Comparison of ENCODE assay signal across 8 cellular contexts in genomic region chr6:41027799-41028617, GRCh38. TPM values are rescaled to one million over a fixed set of nuclear protein-coding genes. Genes with fewer than 3 reads are reported as not detected.
DNase-seq lines count a peak whose midpoint lies in the region; ATAC-seq and TF ChIP-seq lines count a peak whose summit lies in the region.

No MANE protein-coding gene starts in this region.

- ATAC-seq in GM21447 (IDR thresholded peaks at IDR 0.05; ENCODE audit: unreplicated experiment) = peak; percentile 78
- peak; percentile 90 for ATAC-seq in activated naive CD4-positive, alpha-beta T cell treated with anti-CD3 and anti-CD28 coated beads, Interleukin-2, amount 50 U/mL, for 72 hours

- peak overlapping the region; percentile 100 for H2AFZ ChIP-seq in parathyroid adenoma

- TF ChIP-seq CTCF in cardiac muscle cell (IDR thresholded peaks at IDR 0.05; ENCODE audit: low read depth, low read length) (peak; percentile 98), parathyroid adenoma (IDR thresholded peaks at IDR 0.05) (peak; percentile 100), thyroid gland (IDR thresholded peaks at IDR 0.05) (peak; percentile 92 to 99 (median 98))

- H3K4me1 ChIP-seq in cardiac muscle cell (ENCODE audit: low read depth) (peaks cover 14% of the 10 kb centered on the region), parathyroid adenoma (peaks cover 10% of the 10 kb centered on the region), thyroid gland (peaks cover 5 to 15% of the 10 kb centered on the region in 2 donors)

- intact Hi-C loops in thyroid gland (cut with DNase I) = loop anchor here (2.0 kb wide), 1 partner anchor 133 kb away; no protein-coding TSS in a partner anchor

- H3K9me3 ChIP-seq in cardiac muscle cell (ENCODE audit: low read depth) (no peaks in the 10 kb centered on the region), parathyroid adenoma (ENCODE audit: control insufficient read depth, low read length) (no peaks in the 10 kb centered on the region), thyroid gland (no peaks in the 10 kb centered on the region)

- H3K27ac Mint-ChIP-seq in activated naive CD4-positive, alpha-beta T cell treated with anti-CD3 and anti-CD28 coated beads, Interleukin-2, amount 50 U/mL, for 72 hours = peak overlapping the region; percentile 77 to 96

- H3K36me3 ChIP-seq in cardiac muscle cell = no peaks in the 10 kb centered on the region
- H3K36me3 ChIP-seq in parathyroid adenoma (ENCODE audit: control insufficient read depth, insufficient read depth, low read length) = no peaks in the 10 kb centered on the region
- no peaks in the 10 kb centered on the region for H3K36me3 ChIP-seq in thyroid gland

- H3K27me3 ChIP-seq in cardiac muscle cell (no peaks in the 10 kb centered on the region), parathyroid adenoma (ENCODE audit: control insufficient read depth, insufficient read depth, low read length) (no peaks in the 10 kb centered on the region), thyroid gland (no peaks in the 10 kb centered on the region)

- 2 to 3% methylated on average over 13 to 33 of the region's 49 CpGs for WGBS in thyroid gland, 2 donors

- H3K9me3 Mint-ChIP-seq in activated naive CD4-positive, alpha-beta T cell treated with anti-CD3 and anti-CD28 coated beads, Interleukin-2, amount 50 U/mL, for 72 hours = no peaks in the 10 kb centered on the region

- H3K4me2 ChIP-seq in parathyroid adenoma (ENCODE audit: low read length) = peak overlapping the region; percentile 74

- H3K36me3 Mint-ChIP-seq in activated naive CD4-positive, alpha-beta T cell treated with anti-CD3 and anti-CD28 coated beads, Interleukin-2, amount 50 U/mL, for 72 hours = no peaks in the 10 kb centered on the region

- peak in 1 of 2 donors; percentile 23 for TF ChIP-seq POLR2A in thyroid gland (IDR thresholded peaks at IDR 0.05)

- H3K27ac ChIP-seq in cardiac muscle cell = peak overlapping the region; percentile 26
- H3K27ac ChIP-seq in parathyroid adenoma = peak overlapping the region; percentile 69
- peak overlapping the region in 1 of 3 donors; percentile 54 for H3K27ac ChIP-seq in thyroid gland

- H3K9ac ChIP-seq in parathyroid adenoma = peak overlapping the region; percentile 71

- H3K4me3 ChIP-seq in cardiac muscle cell = peak overlapping the region; percentile 8
- H3K4me3 ChIP-seq in parathyroid adenoma (ENCODE audit: low read depth, low read length) = peak overlapping the region; percentile 56
- peak overlapping the region; percentile 8 to 29 (median 14) for H3K4me3 ChIP-seq in thyroid gland (replicated peaks in 1 of 3)

- H3K79me2 ChIP-seq in parathyroid adenoma = no peaks in the 10 kb centered on the region

- peak; percentile 94 for DNase-seq in DMS79 (lab: John Stamatoyannopoulos, UW)
- peak; percentile 72 for DNase-seq in HuH-7 (ENCODE audit: low spot score)
- peak; percentile 74 for DNase-seq in SK-MEL-5 (ENCODE audit: low read depth, low spot score)
- peak; percentile 86 to 91 for DNase-seq in activated naive CD4-positive, alpha-beta T cell treated with anti-CD3 and anti-CD28 coated beads, Interleukin-2, amount 50 U/mL, for 72 hours (ENCODE audit: low spot score in 2 of 2)
- peak; percentile 80 to 82 for DNase-seq in cardiac muscle cell (ENCODE audit: low read depth in 1 of 2, low spot score in 1 of 2)
- peak; percentile 87 to 89 for DNase-seq in thyroid gland

- in situ Hi-C loops in SK-MEL-5 (cut with HindIII; ENCODE audit: low pct_unique_long_range_greater_than_20kb, low sequenced_read_pairs) = no loop called here

RNA-seq across cellular contexts. Expression of gene UNC5CL, which starts 11.0 kb away (rescaled TPM):
- 0.08 and 0.16 TPM in 2 replicates for total RNA-seq in SK-MEL-5 (2014; rRNA removed; shearing (Covaris generic))
- 0.23 TPM in 1 of 2 replicates, not detected in the other for polyA plus RNA-seq in SK-MEL-5 (2015; cell fraction: cytosol; rRNA removed)
- 0.95 and 2.4 TPM in 2 replicates for polyA plus RNA-seq in SK-MEL-5 (2015; cell fraction: nucleus; rRNA removed)
- total RNA-seq in activated naive CD4-positive, alpha-beta T cell treated with anti-CD3 and anti-CD28 coated beads, Interleukin-2, amount 50 U/mL, for 72 hours = 1 to 10 TPM; 2.8 to 5.1 TPM
- 7.6 and 13.9 TPM in 2 replicates for total RNA-seq in cardiac muscle cell
- polyA plus RNA-seq in cardiac muscle cell = 3.3 and 5.3 TPM in 2 replicates
- total RNA-seq in thyroid gland = 1 to 10 TPM in 3 of 4 donors, under 1 TPM in 1; 0.93 to 3.6 (median 2.0) TPM

RNA-seq across cellular contexts. Expression of gene TSPO2, which starts 14.3 kb away (rescaled TPM):
- total RNA-seq in SK-MEL-5 (2014; rRNA removed; shearing (Covaris generic)) = not detected in 2 replicates
- polyA plus RNA-seq in SK-MEL-5 (2015; cell fraction: cytosol; rRNA removed) = not detected in 2 replicates
- not detected in 2 replicates for polyA plus RNA-seq in SK-MEL-5 (2015; cell fraction: nucleus; rRNA removed)
- not detected for total RNA-seq in activated naive CD4-positive, alpha-beta T cell treated with anti-CD3 and anti-CD28 coated beads, Interleukin-2, amount 50 U/mL, for 72 hours
- total RNA-seq in cardiac muscle cell = not detected in 2 replicates
- polyA plus RNA-seq in cardiac muscle cell = not detected in 2 replicates
- total RNA-seq in thyroid gland = not detected

RNA-seq across cellular contexts. Expression of gene APOBEC2, which starts 25.0 kb away (rescaled TPM):
- not detected in 2 replicates for total RNA-seq in SK-MEL-5 (2014; rRNA removed; shearing (Covaris generic))
- polyA plus RNA-seq in SK-MEL-5 (2015; cell fraction: cytosol; rRNA removed) = not detected in 2 replicates
- not detected in 2 replicates for polyA plus RNA-seq in SK-MEL-5 (2015; cell fraction: nucleus; rRNA removed)
- total RNA-seq in activated naive CD4-positive, alpha-beta T cell treated with anti-CD3 and anti-CD28 coated beads, Interleukin-2, amount 50 U/mL, for 72 hours = not detected
- total RNA-seq in cardiac muscle cell = 135 and 172 TPM in 2 replicates
- polyA plus RNA-seq in cardiac muscle cell = 107 and 156 TPM in 2 replicates
- total RNA-seq in thyroid gland = not detected

RNA-seq across cellular contexts. Expression of gene OARD1, which starts 44.1 kb away (rescaled TPM):
- total RNA-seq in SK-MEL-5 (2014; rRNA removed; shearing (Covaris generic)) = 20.2 and 23.4 TPM in 2 replicates
- 24.7 and 27.7 TPM in 2 replicates for polyA plus RNA-seq in SK-MEL-5 (2015; cell fraction: cytosol; rRNA removed)
- 18.4 and 22.1 TPM in 2 replicates for polyA plus RNA-seq in SK-MEL-5 (2015; cell fraction: nucleus; rRNA removed)
- 10 to 100 TPM; 39.9 to 52.6 TPM for total RNA-seq in activated naive CD4-positive, alpha-beta T cell treated with anti-CD3 and anti-CD28 coated beads, Interleukin-2, amount 50 U/mL, for 72 hours
- total RNA-seq in cardiac muscle cell (22.4 and 27.5 TPM in 2 replicates), thyroid gland (10 to 100 TPM; 23.6 to 31.7 (median 25.4) TPM)
- 56.3 and 80.0 TPM in 2 replicates for polyA plus RNA-seq in cardiac muscle cell

RNA-seq across cellular contexts. Expression of gene NFYA, which starts 44.8 kb away (rescaled TPM):
- 10.6 and 11.6 TPM in 2 replicates for total RNA-seq in SK-MEL-5 (2014; rRNA removed; shearing (Covaris generic))
- polyA plus RNA-seq in SK-MEL-5 (2015; cell fraction: cytosol; rRNA removed) = 15.7 and 21.0 TPM in 2 replicates
- polyA plus RNA-seq in SK-MEL-5 (2015; cell fraction: nucleus; rRNA removed) = 39.5 and 40.8 TPM in 2 replicates
- 10 to 100 TPM; 27.3 to 31.7 TPM for total RNA-seq in activated naive CD4-positive, alpha-beta T cell treated with anti-CD3 and anti-CD28 coated beads, Interleukin-2, amount 50 U/mL, for 72 hours
- total RNA-seq in cardiac muscle cell (9.8 and 14.4 TPM in 2 replicates), thyroid gland (10 to 100 TPM; 31.8 to 40.3 (median 36.0) TPM)
- polyA plus RNA-seq in cardiac muscle cell = 8.0 and 14.5 TPM in 2 replicates

Comparison
In these comparisons a context has a peak if more than half of its experiments do, and no peak if none do; other contexts are left out.
1. RNA of gene APOBEC2, which starts 25.0 kb away (total RNA-seq): 135 to 172 TPM in cardiac muscle cell; not detected in thyroid gland, not detected in SK-MEL-5 and not detected in activated naive CD4-positive, alpha-beta T cell treated with anti-CD3 and anti-CD28 coated beads, Interleukin-2, amount 50 U/mL, for 72 hours; every median in the first group is over 100 times any median in the second.
2. Peak in every context shown above with its lines, with median percentiles within 50 percentile points of each other: DNase-seq, H3K4me3 ChIP-seq and CTCF ChIP-seq.